In the genomic region with DNA sequence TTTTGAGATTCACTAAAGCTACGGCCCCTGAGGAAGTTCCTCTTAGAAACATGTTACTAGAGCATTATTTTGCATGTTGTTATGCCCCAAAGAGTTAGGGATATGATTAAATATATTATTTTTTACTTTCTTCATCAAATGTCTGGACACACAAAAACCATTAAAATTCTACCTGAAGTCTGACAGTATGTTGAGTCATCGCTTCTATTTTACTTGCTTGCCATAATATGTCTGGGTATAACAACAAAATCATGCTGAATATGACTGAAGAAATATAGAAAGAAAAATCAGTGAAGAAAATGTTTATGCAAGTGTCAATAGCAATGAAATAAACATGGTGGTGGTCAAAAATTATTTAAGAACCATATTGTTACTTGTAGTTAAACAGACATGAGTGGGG, we compare ENCODE assay signal across 6 cellular contexts.
"Had no signal": no experiment of that assay in that cellular context is flagged by ENCODE, and none has a peak within 500 bp of the region (broad histone marks: within the 10 kb centered on the region; RNA-seq: fewer than 3 reads in every experiment).

No MANE protein-coding gene starts in this region.

- ATAC-seq: K562 had no signal

- H3K4me3 ChIP-seq: GM23248, K562 had no signal

- H3K9ac ChIP-seq: GM23248 had no signal

- DNase-seq: GM23248, H9, HCEC 1CT, IMR-90, KG1 had no signal

- H3K27ac ChIP-seq: GM23248 had no signal

- H3K27ac Mint-ChIP-seq: H9 had no signal

- H3K4me1 Mint-ChIP-seq: H9 had no signal

- H3K4me3 Mint-ChIP-seq: H9 had no signal

- H2AFZ ChIP-seq: GM23248 had no signal
